8 cellular contexts compared by ENCODE assay signal in the genomic region with DNA sequence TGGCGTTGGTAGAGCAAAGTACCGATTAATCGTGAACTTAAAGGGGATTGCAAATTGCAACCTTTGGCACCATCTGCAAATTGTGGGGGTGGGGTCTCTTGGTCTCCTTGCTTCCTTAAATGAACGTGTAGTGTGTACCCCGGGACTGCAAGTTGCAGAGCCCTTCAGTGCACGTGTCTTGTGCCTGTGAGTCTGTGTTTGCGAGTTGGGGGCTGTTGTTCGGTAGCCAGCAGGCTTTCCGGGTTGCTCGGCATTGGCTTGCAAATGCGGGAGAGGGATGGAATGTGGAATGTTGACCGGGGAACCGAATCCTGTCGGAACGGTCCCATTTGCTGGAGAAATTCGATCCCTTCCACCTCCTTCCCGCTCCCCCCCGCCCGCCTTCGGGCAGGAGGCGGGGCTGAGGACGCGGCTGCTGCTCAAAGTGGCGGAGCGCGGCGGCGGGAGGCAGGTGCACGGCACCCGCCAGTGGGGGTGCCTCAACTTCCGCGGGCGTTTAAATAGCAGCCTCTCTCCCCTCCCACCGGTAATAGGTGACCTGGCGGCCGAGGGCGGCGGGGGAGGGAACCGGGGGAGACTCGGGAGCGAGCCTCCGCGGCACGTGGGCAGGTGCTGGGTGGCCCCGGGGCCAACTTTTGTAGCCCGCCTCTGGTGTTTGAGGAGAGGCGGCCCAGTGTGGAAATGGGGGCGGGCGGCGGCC. TPM values are rescaled to one million over a fixed set of nuclear protein-coding genes. Genes with fewer than 3 reads are reported as not detected.
DNase-seq lines count a peak whose midpoint lies in the region; ATAC-seq and TF ChIP-seq lines count a peak whose summit lies in the region.

No MANE protein-coding gene starts in this region.

- peak overlapping the region; percentile 60 for H3K4me3 ChIP-seq in colonic mucosa

- H3K27me3 ChIP-seq in colonic mucosa: no peaks in the 10 kb centered on the region
- H3K27me3 ChIP-seq in layer of hippocampus (ENCODE audit: control insufficient read depth, insufficient read depth, low read length): no peaks in the 10 kb centered on the region

- TF ChIP-seq CTCF in colonic mucosa (IDR thresholded peaks at IDR 0.05): no peak

- H3K9me3 ChIP-seq in colonic mucosa: no peaks in the 10 kb centered on the region

- H3K27ac ChIP-seq in colonic mucosa (peak overlapping the region; percentile 91), layer of hippocampus (ENCODE audit: low read depth, low read length) (peak overlapping the region; percentile 73)

- intact Hi-C loops in colonic mucosa (cut with DNase I): loop anchor here (5.0 kb wide), 1 partner anchor 244 kb away; no protein-coding TSS in a partner anchor

- peak overlapping the region; percentile 57 to 95 for H3K9ac ChIP-seq in colonic mucosa (ENCODE audit: low read depth in 2 of 2, low read length in 2 of 2)

- ATAC-seq in HG03432 (IDR thresholded peaks at IDR 0.05; ENCODE audit: unreplicated experiment): peak; percentile 53

- no peaks in the 10 kb centered on the region for H3K4me1 ChIP-seq in colonic mucosa

- H3K36me3 ChIP-seq in colonic mucosa: no peaks in the 10 kb centered on the region

- peak; percentile 70 for DNase-seq in Ammon's horn (ENCODE audit: low spot score)
- DNase-seq in GM19238 (ENCODE audit: insufficient read length, low spot score): peak; percentile 68
- DNase-seq in NCI-H510A (lab: John Stamatoyannopoulos, UW): peak; percentile 67
- peak; percentile 87 for DNase-seq in activated CD4-positive, alpha-beta T cell treated with anti-CD3 and anti-CD28 coated beads for 48 hours
- DNase-seq in colonic mucosa: peak; percentile 85
- peak; percentile 70 to 74 for DNase-seq in stimulated activated CD4-positive, alpha-beta T cell treated with anti-CD3 and anti-CD28 coated beads, Interleukin-1b, Interleukin-23, amount 100 ng/mL, for 4 hours (ENCODE audit: low read depth in 2 of 2)

RNA-seq across cellular contexts. Expression of a gene that starts 1.5 kb away (rescaled TPM):
- 1 to 10 TPM; 8.3 to 9.6 TPM for total RNA-seq in colonic mucosa

Comparison
In these comparisons a context has a peak if more than half of its experiments do, and no peak if none do; other contexts are left out.
1. Peak in every context shown above with its lines: DNase-seq, ATAC-seq, H3K4me3 ChIP-seq and H3K27ac ChIP-seq.